ENCODE assay signal across 1 cellular context in genomic region chr3:190117995-190118394, GRCh38.
TF ChIP-seq lines count a peak whose summit lies in the region.

No MANE protein-coding gene starts in this region.

TF ChIP-seq in SK-N-SH, 30 proteins besides CTCF, POLR2A, EP300 and RAD21 (continued from another document):
- no peak for TF ChIP-seq YY1 (IDR thresholded peaks at IDR 0.05; ENCODE audit: low read depth)
